Comparison of ENCODE assay signal across 9 cellular contexts in the genomic region with DNA sequence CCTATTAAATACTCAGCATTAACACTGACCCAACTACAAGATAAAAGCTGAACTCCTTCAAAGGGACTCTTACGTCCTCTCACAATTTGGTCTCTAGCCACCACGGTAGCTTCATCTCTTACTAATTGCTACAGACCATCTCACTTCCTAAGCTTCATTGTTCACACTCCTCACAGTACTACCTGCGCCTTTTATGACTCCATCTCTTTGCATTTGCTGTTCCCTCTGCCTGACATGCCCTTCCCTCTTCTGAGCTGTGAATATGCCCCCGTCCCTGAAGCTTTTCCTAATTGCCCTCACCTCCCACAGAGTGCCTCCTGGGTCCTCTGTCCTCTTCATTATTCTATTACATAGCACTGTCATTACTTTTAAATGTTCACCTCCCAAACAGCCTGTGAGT. TPM values are rescaled to one million over a fixed set of nuclear protein-coding genes. Genes with fewer than 3 reads are reported as not detected.
DNase-seq lines count a peak whose midpoint lies in the region; ATAC-seq and TF ChIP-seq lines count a peak whose summit lies in the region.
"Had no signal": no experiment of that assay in that cellular context is flagged by ENCODE, and none has a peak within 500 bp of the region (broad histone marks: within the 10 kb centered on the region; RNA-seq: fewer than 3 reads in every experiment).

No MANE protein-coding gene starts in this region.

- no peaks in the 10 kb centered on the region for H3K9me3 ChIP-seq in left ventricle myocardium inferior (replicated peaks)
- H3K9me3 ChIP-seq in iPS-20b (ENCODE audit: insufficient read depth, low read depth, low read length): no peaks in the 10 kb centered on the region
- H3K9me3 ChIP-seq in tibial artery: no peaks in the 10 kb centered on the region

- H3K9me3 Mint-ChIP-seq in activated T-helper 17 cell treated with anti-CD3 and anti-CD28 coated beads, Interleukin-2, amount 50 U/mL, for 72 hours: no peaks in the 10 kb centered on the region

- peak overlapping the region; percentile 99 for H3K27ac ChIP-seq in left ventricle myocardium inferior (replicated peaks)
- no peak overlapping the region for H3K27ac ChIP-seq in iPS-20b (ENCODE audit: low read length)
- peak overlapping the region; percentile 97 to 100 for H3K27ac ChIP-seq in tibial artery

- H3K36me3 Mint-ChIP-seq in activated T-helper 17 cell treated with anti-CD3 and anti-CD28 coated beads, Interleukin-2, amount 50 U/mL, for 72 hours (ENCODE audit: low read depth): peaks cover 23% of the 10 kb centered on the region

- H3K4me3 ChIP-seq in left ventricle myocardium inferior: peak overlapping the region; percentile 90
- 0 out of 2 replicates have a peak overlapping the region, but pooled peaks have one; percentile 77 for H3K4me3 ChIP-seq in iPS-20b (ENCODE audit: low read length)
- peak overlapping the region; percentile 83 to 93 for H3K4me3 ChIP-seq in tibial artery

- ATAC-seq in left cardiac atrium: no peak
- no peak for ATAC-seq in activated T-helper 17 cell treated with anti-CD3 and anti-CD28 coated beads, Interleukin-2, amount 50 U/mL, for 72 hours (replicated peaks)
- ATAC-seq in HG02678 (IDR thresholded peaks at IDR 0.05; ENCODE audit: unreplicated experiment): no peak
- ATAC-seq: sciatic nerve had no signal

- H3K36me3 ChIP-seq in left ventricle myocardium inferior (no peaks in the 10 kb centered on the region), iPS-20b (ENCODE audit: insufficient read depth, low read depth, low read length) (no peaks in the 10 kb centered on the region), tibial artery (no peaks in the 10 kb centered on the region)

- H3K27me3 Mint-ChIP-seq in activated T-helper 17 cell treated with anti-CD3 and anti-CD28 coated beads, Interleukin-2, amount 50 U/mL, for 72 hours: no peaks in the 10 kb centered on the region

- H3K4me1 ChIP-seq in left ventricle myocardium inferior: peaks cover 66% of the 10 kb centered on the region
- H3K4me1 ChIP-seq in iPS-20b (ENCODE audit: insufficient read depth, low read length): peaks cover 19% of the 10 kb centered on the region
- peaks cover 0 to 53% (median 22%) of the 10 kb centered on the region in 4 donors for H3K4me1 ChIP-seq in tibial artery

- peak overlapping the region; percentile 87 for H3K27ac Mint-ChIP-seq in activated T-helper 17 cell treated with anti-CD3 and anti-CD28 coated beads, Interleukin-2, amount 50 U/mL, for 72 hours

- no peak overlapping the region for H3K9ac ChIP-seq in iPS-20b (ENCODE audit: low read depth, low read length)

- H3K4me3 Mint-ChIP-seq in activated T-helper 17 cell treated with anti-CD3 and anti-CD28 coated beads, Interleukin-2, amount 50 U/mL, for 72 hours: peak overlapping the region; percentile 89

- no peaks in the 10 kb centered on the region for H3K27me3 ChIP-seq in left ventricle myocardium inferior (ENCODE audit: low read depth)
- H3K27me3 ChIP-seq in iPS-20b (ENCODE audit: insufficient read depth, low read length): peaks cover 9% of the 10 kb centered on the region; the same call in 1 of the 2 replicates
- no peaks in the 10 kb centered on the region for H3K27me3 ChIP-seq in tibial artery

- peaks cover 37% of the 10 kb centered on the region for H3K4me1 Mint-ChIP-seq in activated T-helper 17 cell treated with anti-CD3 and anti-CD28 coated beads, Interleukin-2, amount 50 U/mL, for 72 hours

- DNase-seq in left ventricle myocardium inferior (no peak), left cardiac atrium (no peak), tibial artery (no peak), HT-29 (ENCODE audit: low spot score) (no peak)
- DNase-seq in stimulated activated CD4-positive, alpha-beta T cell treated with anti-CD3 and anti-CD28 coated beads, Interleukin-2, amount 100 ng/mL, for 24 hours: no peak

- intact Hi-C loops in left ventricle myocardium inferior (cut with micrococcal nuclease): no loop called here
- intact Hi-C loops in left cardiac atrium (cut with DNase I): no loop called here
- intact Hi-C loops in tibial artery (cut with DNase I; ENCODE audit: low total_unique reads): no loop called here

- no peak for TF ChIP-seq CTCF in left ventricle myocardium inferior (IDR thresholded peaks at IDR 0.05; ENCODE audit: borderline replicate concordance)
- TF ChIP-seq CTCF in tibial artery (IDR thresholded peaks at IDR 0.05): no peak

RNA-seq across cellular contexts. Expression of a gene that starts 2.5 kb away (rescaled TPM):
- total RNA-seq in left ventricle myocardium inferior (23.9 TPM), left cardiac atrium (10 to 100 TPM; 21.2 to 26.2 TPM)
- total RNA-seq in activated T-helper 17 cell treated with anti-CD3 and anti-CD28 coated beads, Interleukin-2, amount 50 U/mL, for 72 hours: 10 to 100 TPM; 11.2 to 12.3 TPM
- total RNA-seq in HT-29 (2014; rRNA removed; shearing (Covaris generic)): 3.2 and 3.4 TPM in 2 replicates
